ENCODE assay signal across 1 cellular context in the genomic region with DNA sequence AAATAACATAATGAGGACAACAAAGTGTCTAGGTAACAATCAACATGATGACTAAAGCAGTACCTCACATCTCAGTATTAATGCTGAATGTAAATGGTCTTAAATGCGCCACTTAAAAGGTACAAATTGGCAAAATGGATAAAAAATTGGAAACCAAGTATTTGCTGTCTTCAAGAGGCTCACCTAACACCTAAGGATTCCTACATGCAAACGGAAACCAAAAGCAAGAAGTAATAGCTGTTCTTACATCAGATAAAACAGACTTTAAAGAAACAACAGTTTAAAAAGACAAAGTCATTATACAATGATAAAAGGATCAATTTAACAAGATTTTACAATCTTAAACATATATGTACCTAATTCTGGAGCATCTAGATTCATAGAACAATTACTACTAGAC.
TF ChIP-seq lines count a peak whose summit lies in the region.

No MANE protein-coding gene starts in this region.

TF ChIP-seq in HEK293T, 16 proteins besides CTCF, POLR2A, EP300 and RAD21:
- no peak for TF ChIP-seq FOXM1 (IDR thresholded peaks at IDR 0.05; ENCODE audit: borderline replicate concordance)
- TF ChIP-seq FOXA1 (IDR thresholded peaks at IDR 0.05), result no peak
- TF ChIP-seq SP1 (IDR thresholded peaks at IDR 0.05), result no peak
- no peak for TF ChIP-seq ELF4 (IDR thresholded peaks at IDR 0.05)
- TF ChIP-seq SUZ12 (IDR thresholded peaks at IDR 0.05), result no peak
TF ChIP-seq in HEK293T: peak in this region for 0.
